20 cellular contexts compared by ENCODE assay signal in genomic region chr15:99749386-99749785, GRCh38. TPM values are rescaled to one million over a fixed set of nuclear protein-coding genes. Genes with fewer than 3 reads are reported as not detected.
DNase-seq lines count a peak whose midpoint lies in the region; ATAC-seq and TF ChIP-seq lines count a peak whose summit lies in the region.
"Had no signal": no experiment of that assay in that cellular context is flagged by ENCODE, and none has a peak within 500 bp of the region (broad histone marks: within the 10 kb centered on the region; RNA-seq: fewer than 3 reads in every experiment).

No MANE protein-coding gene starts in this region.

- TF ChIP-seq POLR2A in spleen (IDR thresholded peaks at IDR 0.05) = no peak

- H3K4me3 ChIP-seq in spleen = no peak overlapping the region
- H3K4me3 ChIP-seq: body of pancreas, lung had no signal

- ATAC-seq in left lobe of liver = peak; percentile 92
- ATAC-seq: body of pancreas; naive thymus-derived CD8-positive, alpha-beta T cell had no signal

- intact Hi-C loops in spleen (cut with DNase I; ENCODE audit: low total_unique reads) = no loop called here

- H3K27ac ChIP-seq in VCaP = peak overlapping the region; percentile 53
- no peak overlapping the region for H3K27ac ChIP-seq in spleen
- H3K27ac ChIP-seq: body of pancreas, parathyroid adenoma had no signal

- no peaks in the 10 kb centered on the region for H3K36me3 ChIP-seq in spleen

- no peak for TF ChIP-seq CTCF in VCaP (conservative IDR thresholded peaks at IDR 0.05)
- TF ChIP-seq CTCF in spleen (IDR thresholded peaks at IDR 0.05 in 8 of 11, conservative IDR thresholded peaks at IDR 0.05 in 3 of 11) = no peak

- H3K27me3 ChIP-seq in spleen (replicated peaks in 1 of 7) = no peaks in the 10 kb centered on the region
- H3K27me3 ChIP-seq: body of pancreas had no signal

- no peaks in the 10 kb centered on the region for H3K4me1 ChIP-seq in spleen
- H3K4me1 ChIP-seq: body of pancreas, parathyroid adenoma had no signal

- no peaks in the 10 kb centered on the region for H3K9me3 ChIP-seq in spleen
- H3K9me3 ChIP-seq: body of pancreas had no signal

- 52 to 87% (median 73%) methylated on average over 6 of the region's 6 CpGs for WGBS in spleen, 5 donors

- DNase-seq in CD1c-positive myeloid dendritic cell (ENCODE audit: extremely low spot score) (peak; percentile 75), ELR (ENCODE audit: low read depth) (peak; percentile 8), left lobe of liver (ENCODE audit: low spot score) (no peak), GDM1 (lab: John Stamatoyannopoulos, UW) (no peak), NCI-H510A treated with DMSO at 0.1 percent for 48 hours (lab: John Stamatoyannopoulos, UW) (no peak), NCI-H128 (lab: John Stamatoyannopoulos, UW; ENCODE audit: unreplicated experiment) (no peak), spleen (no peak)
- DNase-seq: activated CD4-positive, alpha-beta memory T cell treated with anti-CD3 and anti-CD28 coated beads for 36 hours; activated T-cell treated with anti-CD3 and anti-CD28 coated beads, Interleukin-2, amount 50 U/mL, for 48 hours; body of pancreas; COR-L47; H9; Karpas-422; naive thymus-derived CD8-positive, alpha-beta T cell; NCI-H146; RPMI8226; stimulated activated CD8-positive, alpha-beta memory T cell treated with anti-CD3 and anti-CD28 coated beads, Interleukin-4, amount 100 ng/mL, for 48 hours had no signal

RNA-seq across cellular contexts. Expression of gene LYSMD4, which starts 16.1 kb away (rescaled TPM):
- 3.3 TPM for total RNA-seq in left lobe of liver
- total RNA-seq in spleen = 10 to 100 TPM in 1 of 7 donors, 1 to 10 TPM in 6; 5.4 to 13.3 (median 7.6) TPM
- 1 to 10 TPM; 2.5 to 5.7 (median 4.8) TPM for polyA plus RNA-seq in spleen

Comparison
In these comparisons a context has a peak if more than half of its experiments do, and no peak if none do; other contexts are left out.
1. DNase-seq: peak in CD1c-positive myeloid dendritic cell (single experiment) and ELR (single experiment); none in left lobe of liver (single experiment), GDM1 (single experiment), NCI-H510A treated with DMSO at 0.1 percent for 48 hours (single experiment), NCI-H128 (single experiment) and spleen (single experiment).